35 cellular contexts compared by ENCODE assay signal in genomic region chr18:6111726-6112125, GRCh38.
"Had no signal": no experiment of that assay in that cellular context is flagged by ENCODE, and none has a peak within 500 bp of the region (broad histone marks: within the 10 kb centered on the region; RNA-seq: fewer than 3 reads in every experiment).

No MANE protein-coding gene starts in this region.

- DNase-seq: Karpas-422, Kasumi-1, MG63, MM.1S, MV-4-11, NCI-H1048, NCI-H1092, NCI-H1092 treated with DMSO at 0.1 percent for 48 hours, NCI-H1105, NCI-H1105 treated with DMSO at 0.1 percent for 48 hours, NCI-H1417, NCI-H1417 treated with DMSO at 0.1 percent for 48 hours, NCI-H1436, NCI-H1436 treated with DMSO at 0.1 percent for 48 hours, NCI-H146, NCI-H1694, NCI-H1694 treated with DMSO at 0.1 percent for 48 hours, NCI-H187, NCI-H187 treated with DMSO at 0.1 percent for 48 hours, NCI-H1930, NCI-H2029, NCI-H2029 treated with DMSO at 0.1 percent for 48 hours, NCI-H2081, NCI-H2081 treated with DMSO at 0.1 percent for 48 hours, NCI-H2107, NCI-H2171, NCI-H2171 treated with DMSO at 0.1 percent for 48 hours, NCI-H2227 treated with DMSO at 0.1 percent for 48 hours, NCI-H226, NCI-H345, NCI-H446, NCI-H446 treated with DMSO at 0.1 percent for 48 hours, NCI-H510A, NCI-H510A treated with DMSO at 0.1 percent for 48 hours had no signal

- H3K36me3 ChIP-seq: MG63 had no signal

- H3K9ac ChIP-seq: KMS-11 had no signal

- H3K4me3 ChIP-seq: MG63 had no signal

- H3K27ac ChIP-seq: KMS-11 had no signal

- H3K27me3 ChIP-seq: MG63 had no signal

- H3K9me3 ChIP-seq: MG63 had no signal

- H3K4me2 ChIP-seq: KMS-11 had no signal
